ENCODE assay signal across 30 cellular contexts in genomic region chr12:111626230-111626629, GRCh38.
"Had no signal": no experiment of that assay in that cellular context is flagged by ENCODE, and none has a peak within 500 bp of the region (broad histone marks: within the 10 kb centered on the region; RNA-seq: fewer than 3 reads in every experiment).

No MANE protein-coding gene starts in this region.

- H3K4me1 ChIP-seq: neural progenitor cell, parathyroid adenoma, psoas muscle, spleen, suprapubic skin, testis, tibial artery, transverse colon, upper lobe of right lung, uterus had no signal

- H2AFZ ChIP-seq: neural progenitor cell, parathyroid adenoma had no signal

- H3K36me3 ChIP-seq: neural progenitor cell, ovary, spleen, suprapubic skin, tibial artery, transverse colon, upper lobe of right lung, uterus had no signal

- H3K4me1 Mint-ChIP-seq: natural killer cell; nephron; neural progenitor cell; stimulated activated memory B cell treated with anti-CD40 and anti-IgM and Interleukin-4, amounts not matched to agents 10 μg/mL and 1 μg/mL and 100 μg/mL, for 72 hours; stimulated activated naive CD8-positive, alpha-beta T cell treated with anti-CD3 and anti-CD28 coated beads, Interleukin-15, amount 100 ng/mL, for 72 hours had no signal

- H3K27me3 ChIP-seq: neural progenitor cell, ovary, spleen, suprapubic skin, testis, tibial artery, transverse colon, upper lobe of right lung, uterus had no signal

- H3K4me3 Mint-ChIP-seq: natural killer cell; nephron; neural progenitor cell; stimulated activated memory B cell treated with anti-CD40 and anti-IgM and Interleukin-4, amounts not matched to agents 10 μg/mL and 1 μg/mL and 100 μg/mL, for 72 hours; stimulated activated naive CD8-positive, alpha-beta T cell treated with anti-CD3 and anti-CD28 coated beads, Interleukin-15, amount 100 ng/mL, for 72 hours; type B pancreatic cell had no signal

- H3K79me2 ChIP-seq: parathyroid adenoma had no signal

- H3K36me3 Mint-ChIP-seq: natural killer cell; neural progenitor cell; stimulated activated memory B cell treated with anti-CD40 and anti-IgM and Interleukin-4, amounts not matched to agents 10 μg/mL and 1 μg/mL and 100 μg/mL, for 72 hours; type B pancreatic cell had no signal

- DNase-seq: natural killer cell; occipital lobe; ovary; psoas muscle; right cardiac atrium; spleen; stimulated activated CD4-positive, alpha-beta T cell treated with anti-CD3 and anti-CD28 coated beads, Interleukin-12 subunit alpha, Interleukin-12 subunit beta, amount 100 ng/mL, for 4 hours; stimulated activated CD4-positive, alpha-beta T cell treated with anti-CD3 and anti-CD28 coated beads, Interleukin-1b, Interleukin-23, amount 100 ng/mL, for 48 hours; stimulated activated CD4-positive, alpha-beta T cell treated with anti-CD3 and anti-CD28 coated beads, Interleukin-4, amount 100 ng/mL, for 1 hour; stimulated activated CD4-positive, alpha-beta T cell treated with anti-CD3 and anti-CD28 coated beads, Interleukin-4, amount 100 ng/mL, for 4 hours; stimulated activated CD8-positive, alpha-beta memory T cell treated with anti-CD3 and anti-CD28 coated beads, Interleukin-4, amount 100 ng/mL, for 48 hours; stimulated activated naive CD4-positive, alpha-beta T cell; stimulated activated naive CD8-positive, alpha-beta T cell treated with anti-CD3 and anti-CD28 coated beads, Interleukin-15, amount 100 ng/mL, for 72 hours; stimulated activated naive CD8-positive, alpha-beta T cell treated with anti-CD3 and anti-CD28 coated beads, Interleukin-15, Interleukin-2, amounts not matched to agents 100 U/mL and 50 U/mL, for 24 hours; substantia nigra; testis; tibial artery; transverse colon; upper lobe of right lung; uterus had no signal

- H3K27ac Mint-ChIP-seq: natural killer cell; nephron; neural progenitor cell; progenitor cell of endocrine pancreas; stimulated activated memory B cell treated with anti-CD40 and anti-IgM and Interleukin-4, amounts not matched to agents 10 μg/mL and 1 μg/mL and 100 μg/mL, for 72 hours; stimulated activated naive CD8-positive, alpha-beta T cell treated with anti-CD3 and anti-CD28 coated beads, Interleukin-15, amount 100 ng/mL, for 72 hours; type B pancreatic cell had no signal

- H3K4me2 ChIP-seq: neural progenitor cell, smooth muscle cell had no signal

- H3K27ac ChIP-seq: neural progenitor cell, ovary, parathyroid adenoma, psoas muscle, skin epidermis, spleen, suprapubic skin, testis, tibial artery, transverse colon, upper lobe of right lung, uterus had no signal

- H3K4me3 ChIP-seq: neural progenitor cell, ovary, psoas muscle, skin epidermis, smooth muscle cell, spleen, suprapubic skin, testis, tibial artery, transverse colon, upper lobe of right lung, uterus had no signal

- H3K9ac ChIP-seq: neural progenitor cell, parathyroid adenoma had no signal

- H3K9me3 ChIP-seq: ovary, psoas muscle, spleen, suprapubic skin, testis, tibial artery, transverse colon, upper lobe of right lung, uterus had no signal

- ATAC-seq: natural killer cell; psoas muscle; right cardiac atrium; sciatic nerve; stimulated activated memory B cell treated with anti-CD40 and anti-IgM and Interleukin-4, amounts not matched to agents 10 μg/mL and 1 μg/mL and 100 μg/mL, for 72 hours; stimulated activated naive CD8-positive, alpha-beta T cell treated with anti-CD3 and anti-CD28 coated beads, Interleukin-15, amount 100 ng/mL, for 72 hours; stimulated activated naive CD8-positive, alpha-beta T cell treated with anti-CD3 and anti-CD28 coated beads, Interleukin-15, Interleukin-2, amounts not matched to agents 100 U/mL and 50 U/mL, for 24 hours; upper lobe of right lung had no signal

- H3K27me3 Mint-ChIP-seq: progenitor cell of endocrine pancreas; stimulated activated naive CD8-positive, alpha-beta T cell treated with anti-CD3 and anti-CD28 coated beads, Interleukin-15, amount 100 ng/mL, for 72 hours; type B pancreatic cell had no signal
